7 cellular contexts compared by ENCODE assay signal in the genomic region with DNA sequence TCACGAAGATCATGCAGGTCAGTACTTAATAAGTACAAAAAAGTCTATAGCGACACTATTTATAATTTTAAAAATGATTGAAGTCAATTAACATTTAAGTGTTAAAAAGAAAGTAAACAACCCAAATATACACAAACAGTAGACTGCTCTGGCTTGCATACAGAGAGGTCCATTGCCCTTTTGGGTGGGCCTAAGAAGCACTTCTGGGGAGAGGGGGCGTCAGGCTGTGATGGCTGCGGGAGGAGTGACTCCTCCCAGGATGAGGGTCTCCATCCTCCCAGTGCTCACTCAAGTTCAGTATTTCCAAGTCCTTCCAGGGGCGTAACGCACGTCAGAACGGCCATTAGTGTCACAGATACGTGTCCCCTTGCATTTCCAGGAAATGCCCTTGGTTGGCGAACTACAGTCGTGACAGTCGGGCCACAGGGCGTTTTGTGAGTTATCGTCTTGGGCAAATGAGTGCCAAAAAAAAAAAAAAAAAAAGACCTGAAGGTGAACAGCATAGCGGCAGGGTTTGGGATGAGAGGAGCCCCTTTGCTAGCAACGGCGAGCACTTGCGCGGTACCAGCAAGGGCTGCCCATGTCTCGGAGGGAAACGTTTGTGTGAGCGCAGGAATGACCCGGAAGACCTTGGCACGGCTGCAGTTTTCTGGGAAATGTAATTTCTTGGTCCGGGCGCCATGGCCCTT. TPM values are rescaled to one million over a fixed set of nuclear protein-coding genes. Genes with fewer than 3 reads are reported as not detected.
DNase-seq lines count a peak whose midpoint lies in the region; ATAC-seq and TF ChIP-seq lines count a peak whose summit lies in the region.

A gene with protein sequence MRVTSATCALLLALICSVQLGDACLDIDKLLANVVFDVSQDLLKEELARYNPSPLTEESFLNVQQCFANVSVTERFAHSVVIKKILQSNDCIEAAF (minus strand): TSS at position 463 of the 689 bp plus-strand sequence. CDS start 82,596 bp downstream, outside the sequence.

- CTCF ChIA-PET in HCT116 (lab: Charles Lee): interaction anchor here (1.2 kb wide), 1 partner anchor 36 kb away, joined by 5 read pairs; no protein-coding TSS in a partner anchor

- peaks cover 8 to 27% of the 10 kb centered on the region in 2 experiments; a peak in 3 of 4 replicates for H3K36me3 ChIP-seq in HCT116 (ENCODE audit: control insufficient read depth in 1 of 2, insufficient read depth in 2 of 2, low read length in 2 of 2)
- H3K36me3 ChIP-seq in iPS-18a (ENCODE audit: control insufficient read depth, low read depth, low read length): peaks cover 13% of the 10 kb centered on the region
- H3K36me3 ChIP-seq in skeletal muscle tissue (ENCODE audit: control insufficient read depth in 3 of 3, insufficient read depth in 3 of 3, low read length in 3 of 3): peaks cover 15 to 26% (median 25%) of the 10 kb centered on the region in 3 donors

- POLR2A ChIA-PET in HCT116 (lab: Charles Lee): interaction anchor here (1.0 to 1.9 kb wide), 2 partner anchors 11 to 35 kb away, joined by 3 to 9 read pairs; no protein-coding TSS in a partner anchor

- H3K4me3 ChIP-seq in HCT116 (replicated peaks in 1 of 2; ENCODE audit: low read depth in 1 of 2, low read length in 2 of 2): peak within 1 kb of the TSS; percentile 74 to 80
- peak within 1 kb of the TSS; percentile 70 for H3K4me3 ChIP-seq in astrocyte of the spinal cord (ENCODE audit: low read depth, low read length)
- H3K4me3 ChIP-seq in iPS-18a (ENCODE audit: low read length): peak within 1 kb of the TSS; percentile 88
- H3K4me3 ChIP-seq in skeletal muscle tissue (ENCODE audit: low read length in 3 of 3): peak within 1 kb of the TSS; percentile 92 to 95 (median 95)

- H3K9me3 ChIP-seq in HCT116 (ENCODE audit: control insufficient read depth in 1 of 2, insufficient read depth in 1 of 2, low read depth in 1 of 2, low read length in 2 of 2) (no peaks in the 10 kb centered on the region; a peak in 1 of 4 replicates), iPS-18a (ENCODE audit: control insufficient read depth, low read depth, low read length) (no peaks in the 10 kb centered on the region), skeletal muscle tissue (ENCODE audit: control insufficient read depth in 3 of 3, low read length in 3 of 3) (peaks cover 0 to 8% (median 0%) of the 10 kb centered on the region in 3 donors)

- H3K4me2 ChIP-seq in HCT116 (ENCODE audit: low read length): peak within 1 kb of the TSS; percentile 90

- in situ Hi-C loops in GM13976 (cut with MboI; ENCODE audit: low sequenced_read_pairs, unreplicated experiment) (no loop called here), astrocyte of the spinal cord (cut with HindIII; ENCODE audit: low sequenced_read_pairs) (no loop called here)

- H3K27me3 ChIP-seq in HCT116 (ENCODE audit: insufficient read depth, low read length) (no peaks in the 10 kb centered on the region), iPS-18a (ENCODE audit: control insufficient read depth, insufficient read depth, low read length) (peaks cover 17% of the 10 kb centered on the region), skeletal muscle tissue (ENCODE audit: control insufficient read depth in 3 of 3, insufficient read depth in 3 of 3, low read length in 3 of 3) (no peaks in the 10 kb centered on the region)

- TF ChIP-seq RAD21 in HCT116 (IDR thresholded peaks at IDR 0.05; ENCODE audit: low read depth): no peak

- no peaks in the 10 kb centered on the region for H4K20me1 ChIP-seq in HCT116 (ENCODE audit: insufficient read depth)

- H3K9ac ChIP-seq in HCT116 (ENCODE audit: low read length) (peak within 1 kb of the TSS; percentile 78), iPS-18a (ENCODE audit: low read length) (peak within 1 kb of the TSS; percentile 91), skeletal muscle tissue (ENCODE audit: low read depth in 1 of 3, low read length in 3 of 3) (peak within 1 kb of the TSS; percentile 93 to 99 (median 98))

- DNase-seq in GM13976 (ENCODE audit: low spot score) (peak; percentile 54), HCT116 (ENCODE audit: low read depth, low spot score) (peak; percentile 80), LoVo (ENCODE audit: low spot score) (peak; percentile 70), SHP77 treated with DMSO at 0.1 percent for 48 hours (lab: John Stamatoyannopoulos, UW) (peak; percentile 97), astrocyte of the spinal cord (ENCODE audit: low read depth, low spot score) (no peak)

- H3K4me1 ChIP-seq in HCT116 (ENCODE audit: control insufficient read depth in 1 of 2, insufficient read depth in 2 of 2, low read length in 2 of 2) (peaks cover 7 to 15% of the 10 kb centered on the region in 2 experiments), iPS-18a (ENCODE audit: control insufficient read depth, low read depth, low read length) (peaks cover 4% of the 10 kb centered on the region), skeletal muscle tissue (ENCODE audit: control insufficient read depth in 3 of 3, insufficient read depth in 3 of 3, low read length in 3 of 3) (peaks cover 26 to 46% (median 28%) of the 10 kb centered on the region in 3 donors)

- TF ChIP-seq POLR2A in HCT116 (IDR thresholded peaks at IDR 0.05; ENCODE audit: borderline replicate concordance, extremely low read depth, insufficient read depth, insufficient read length): no peak

- H3K27ac ChIP-seq in HCT116 (ENCODE audit: low read depth, low read length): peak within 1 kb of the TSS; percentile 92
- peak within 1 kb of the TSS; percentile 94 for H3K27ac ChIP-seq in iPS-18a (ENCODE audit: low read length)
- peak within 1 kb of the TSS; percentile 99 for H3K27ac ChIP-seq in skeletal muscle tissue (ENCODE audit: low read depth, low read length)

- BruUV-seq in HCT116 (replicated peaks; lab: Mats Ljungman, UMichigan): TSS peak; percentile 64

- RAD21 ChIA-PET in HCT116 (lab: Charles Lee; ENCODE audit: low non-redundant PET in 1 of 2, low total read pairs in 2 of 2, uncharacterized antibody in 2 of 2, unreplicated experiment in 2 of 2): no interaction called here

- H2AFZ ChIP-seq in HCT116 (ENCODE audit: low read depth, low read length, poor library complexity, severe bottlenecking): peak within 1 kb of the TSS; percentile 47

- peak; percentile 79 for ATAC-seq in HCT116

- H3K9me2 ChIP-seq in HCT116 (ENCODE audit: insufficient read depth): no peaks in the 10 kb centered on the region

- TF ChIP-seq CTCF in GM13976 (IDR thresholded peaks at IDR 0.05; ENCODE audit: borderline replicate concordance, control extremely low read depth, extremely low read depth, insufficient read depth, missing control alignments) (no peak), HCT116 (IDR thresholded peaks at IDR 0.05 in 2 of 3, conservative IDR thresholded peaks at IDR 0.05 in 1 of 3; ENCODE audit: borderline replicate concordance in 1 of 3, insufficient read depth in 1 of 3, low read depth in 2 of 3, low read length in 2 of 3) (no peak), astrocyte of the spinal cord (IDR thresholded peaks at IDR 0.05; ENCODE audit: low read depth, low read length) (peak; percentile 37)

- intact Hi-C loops in HCT116 (cut with micrococcal nuclease): loop anchor here (1.0 kb wide), 1 partner anchor 56 kb away; no protein-coding TSS in a partner anchor

- H3K79me2 ChIP-seq in HCT116 (ENCODE audit: insufficient read depth, low read length): 0 out of 2 replicates have a peak, but pooled peaks cover 4% of the 10 kb centered on the region

TF ChIP-seq in HCT116, 20 proteins besides CTCF, POLR2A, EP300 and RAD21:
- TF ChIP-seq YY1 (IDR thresholded peaks at IDR 0.05; ENCODE audit: extremely low read depth, insufficient replicate concordance, low read depth, low read length) (peak; percentile 60), SIN3A (IDR thresholded peaks at IDR 0.05; ENCODE audit: low read depth) (peak; percentile 73), EZH2phosphoT487 (IDR thresholded peaks at IDR 0.05; ENCODE audit: borderline replicate concordance) (no peak), CBX3 (IDR thresholded peaks at IDR 0.05; ENCODE audit: low read depth) (no peak), SP1 (IDR thresholded peaks at IDR 0.05; ENCODE audit: low read depth) (peak; percentile 31; the same call in 1 of the 2 replicates), ELF1 (IDR thresholded peaks at IDR 0.05; ENCODE audit: borderline replicate concordance, low read depth) (peak; percentile 82), ZNF274 (IDR thresholded peaks at IDR 0.05; ENCODE audit: low read depth, low read length) (no peak), EGR1 (IDR thresholded peaks at IDR 0.05; ENCODE audit: low read depth) (peak; percentile 62; the same call in 1 of the 2 replicates)
- TF ChIP-seq, protein P1, sequence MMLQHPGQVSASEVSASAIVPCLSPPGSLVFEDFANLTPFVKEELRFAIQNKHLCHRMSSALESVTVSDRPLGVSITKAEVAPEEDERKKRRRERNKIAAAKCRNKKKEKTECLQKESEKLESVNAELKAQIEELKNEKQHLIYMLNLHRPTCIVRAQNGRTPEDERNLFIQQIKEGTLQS (IDR thresholded peaks at IDR 0.05): no peak
- TF ChIP-seq, protein P2, sequence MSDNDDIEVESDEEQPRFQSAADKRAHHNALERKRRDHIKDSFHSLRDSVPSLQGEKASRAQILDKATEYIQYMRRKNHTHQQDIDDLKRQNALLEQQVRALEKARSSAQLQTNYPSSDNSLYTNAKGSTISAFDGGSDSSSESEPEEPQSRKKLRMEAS (IDR thresholded peaks at IDR 0.05): peak; percentile 70

RNA-seq across cellular contexts. Expression of the gene that starts here (rescaled TPM):
- total RNA-seq in HCT116 (2021; ENCODE audit: unreplicated experiment) (0.27 TPM), skeletal muscle tissue (0.52 TPM)
- polyA plus RNA-seq in HCT116 (2012): 0.33 and 0.90 TPM in 2 replicates

Comparison
In these comparisons a context has a peak if more than half of its experiments do, and no peak if none do; other contexts are left out.
1. Peak in DNase-seq, ATAC-seq, H3K4me3 ChIP-seq, H3K27ac ChIP-seq, H3K9ac ChIP-seq and H3K4me2 ChIP-seq in HCT116; RNA of the gene not detected or under 1 TPM.